Comparison of ENCODE assay signal across 7 cellular contexts in genomic region chrX:15273275-15273674, GRCh38. TPM values are rescaled to one million over a fixed set of nuclear protein-coding genes. Genes with fewer than 3 reads are reported as not detected.
"Had no signal": no experiment of that assay in that cellular context is flagged by ENCODE, and none has a peak within 500 bp of the region (broad histone marks: within the 10 kb centered on the region; RNA-seq: fewer than 3 reads in every experiment).

No MANE protein-coding gene starts in this region.

RNA-seq across cellular contexts. Expression of gene ASB9, which starts 3.4 kb away (rescaled TPM):
- total RNA-seq: H9 had no signal
- polyA plus RNA-seq: GM23248 had no signal

RNA-seq across cellular contexts. Expression of gene ASB11, which starts 42.2 kb away (rescaled TPM):
- total RNA-seq: GM23248, GM23338, H1, H4, H7, H9, HFFc6 had no signal
- polyA plus RNA-seq: GM23248, GM23338, H1 had no signal
